Comparison of ENCODE assay signal across 8 cellular contexts in genomic region chr20:35953411-35954199, GRCh38. TPM values are rescaled to one million over a fixed set of nuclear protein-coding genes. Genes with fewer than 3 reads are reported as not detected.
DNase-seq lines count a peak whose midpoint lies in the region; ATAC-seq, FAIRE-seq and TF ChIP-seq lines count a peak whose summit lies in the region.

No MANE protein-coding gene starts in this region.

- 0 out of 2 replicates have a peak, but pooled peaks cover 4% of the 10 kb centered on the region for H3K79me1 ChIP-seq in H1 (ENCODE audit: low read depth, low read length)

- peak overlapping the region; percentile 29; the same call in 1 of the 2 replicates for H2BK15ac ChIP-seq in H1 (ENCODE audit: low read length)

- ATAC-seq in HG02623 (IDR thresholded peaks at IDR 0.05; ENCODE audit: unreplicated experiment), result peak; percentile 13
- peak; percentile 51 for ATAC-seq in mucosa of descending colon

- no peak overlapping the region for H2BK120ac ChIP-seq in H1 (replicated peaks; ENCODE audit: low read depth, low read length)

- peak overlapping the region; percentile 55 for H4K5ac ChIP-seq in H1 (ENCODE audit: insufficient read length, low read depth, low read length)

- FAIRE-seq in GM12892 (lab: Jason Lieb, UNC), result peak; percentile 30
- FAIRE-seq in H1 (lab: Jason Lieb, UNC), result no peak

- H2AFZ ChIP-seq in H1 (ENCODE audit: low read length), result peak overlapping the region; percentile 18; the same call in 1 of the 2 replicates

- CTCF ChIA-PET in H1 (lab: Charles Lee; ENCODE audit: partially characterized antibody), result interaction anchor here (0.5 to 3.4 kb wide), 37 partner anchors 8 to 438 kb away, joined by 3 to 26 read pairs (median 4); partner anchors contain the start of genes CNBD2 and RBM39

- H4K91ac ChIP-seq in H1 (replicated peaks; ENCODE audit: insufficient read length, low read length), result peak overlapping the region; percentile 87

- peak overlapping the region; percentile 75 to 95 (median 88) for H3K4me3 ChIP-seq in H1 (ENCODE audit: extremely low read depth in 1 of 4, insufficient read depth in 2 of 4, low read depth in 3 of 4, low read length in 4 of 4)
- peak overlapping the region; percentile 91 for H3K4me3 ChIP-seq in mucosa of descending colon

- WGBS in H1 (ENCODE audit: extremely low coverage in 1 of 2, insufficient coverage in 1 of 2, insufficient read length in 1 of 2, insufficient replicate concordance in 2 of 2, low coverage in 1 of 2, low lambda C conversion rate in 2 of 2, missing lambda C conversion rate in 1 of 2), 2 experiments, result 2% methylated on average over 41 of the region's 64 CpGs; no CpG with 5 or more reads in 1 of the 2 experiments

- H3K23ac ChIP-seq in H1 (ENCODE audit: insufficient read length), result no peak overlapping the region

- H2BK20ac ChIP-seq in H1 (ENCODE audit: low read length), result no peak overlapping the region

- peaks cover 8% of the 10 kb centered on the region for H3K23me2 ChIP-seq in H1 (ENCODE audit: low read depth, low read length)

- H3K4me2 ChIP-seq in H1 (ENCODE audit: insufficient read depth in 1 of 2, low read depth in 2 of 2, low read length in 2 of 2), result peak overlapping the region; percentile 74 to 95

- H3K79me2 ChIP-seq in H1 (ENCODE audit: control insufficient read depth in 1 of 2, insufficient read depth in 2 of 2, low read length in 2 of 2), result peaks cover 5 to 18% of the 10 kb centered on the region in 2 experiments; a peak in 2 of 4 replicates

- H3K27me3 ChIP-seq in H1 (replicated peaks in 1 of 4; ENCODE audit: control insufficient read depth in 3 of 4, extremely low read depth in 1 of 4, insufficient read depth in 3 of 4, low read length in 3 of 4), result no peaks in the 10 kb centered on the region

- TF ChIP-seq RAD21 in H1 (IDR thresholded peaks at IDR 0.05 in 1 of 2, conservative IDR thresholded peaks at IDR 0.05 in 1 of 2; ENCODE audit: low read depth in 2 of 2, low read length in 2 of 2), result no peak

- POLR2A ChIA-PET in H1 (lab: Charles Lee; ENCODE audit: partially characterized antibody), result interaction anchor here (0.5 to 3.9 kb wide), 40 partner anchors 10 to 1970 kb away, joined by 3 to 30 read pairs (median 5); partner anchors contain the start of genes CNBD2, CPNE1, ERGIC3 and NFS1

- H3K36me3 ChIP-seq in H1 (ENCODE audit: control insufficient read depth in 2 of 4, insufficient read depth in 4 of 4, low read length in 3 of 4) (no peaks in the 10 kb centered on the region), mucosa of descending colon (ENCODE audit: low read depth) (no peaks in the 10 kb centered on the region)

- H3K14ac ChIP-seq in H1 (ENCODE audit: insufficient read length), result no peak overlapping the region

- H3K4me1 ChIP-seq in H1 (replicated peaks in 1 of 4; ENCODE audit: control insufficient read depth in 3 of 4, insufficient read depth in 4 of 4, low read length in 3 of 4), result peaks cover 0 to 3% (median 0%) of the 10 kb centered on the region in 4 experiments; a peak in 2 of 7 replicates
- peaks cover 19% of the 10 kb centered on the region for H3K4me1 ChIP-seq in mucosa of descending colon (ENCODE audit: low read depth)

- no peak overlapping the region for H2AK5ac ChIP-seq in H1 (ENCODE audit: low read depth, low read length)

- no peak for TF ChIP-seq EP300 in H1 (IDR thresholded peaks at IDR 0.05; ENCODE audit: borderline replicate concordance in 1 of 2, low read depth in 2 of 2, low read length in 2 of 2)

- TF ChIP-seq POLR2A in GM12892 (IDR thresholded peaks at IDR 0.05; ENCODE audit: low read depth, low read length) (no peak), H1 (IDR thresholded peaks at IDR 0.05; ENCODE audit: control extremely low read depth in 1 of 2, low read depth in 2 of 2, low read length in 2 of 2) (no peak)

- H3K4ac ChIP-seq in H1 (replicated peaks; ENCODE audit: insufficient read length, low read depth, low read length), result peak overlapping the region; percentile 88

- peak overlapping the region; percentile 1; the same call in 1 of the 2 replicates for H2BK12ac ChIP-seq in H1 (ENCODE audit: low read depth, low read length)

- peak overlapping the region; percentile 92 for H2BK5ac ChIP-seq in H1 (ENCODE audit: low read depth, low read length)

- H3K27ac ChIP-seq in H1 (ENCODE audit: low read depth, low read length), result peak overlapping the region; percentile 97

- no peaks in the 10 kb centered on the region for H3K9me3 ChIP-seq in H1 (ENCODE audit: insufficient read depth in 2 of 2, low read depth in 1 of 2, low read length in 1 of 2)
- H3K9me3 ChIP-seq in mucosa of descending colon, result no peaks in the 10 kb centered on the region

- peak overlapping the region; percentile 99 for H4K8ac ChIP-seq in H1 (ENCODE audit: extremely low read depth, insufficient read depth, low read length)

- peak; percentile 40 for DNase-seq in GM12892 (ENCODE audit: insufficient read length)
- peak; percentile 44 for DNase-seq in NCI-H2171 (lab: John Stamatoyannopoulos, UW)
- peak; percentile 20 for DNase-seq in activated CD8-positive, alpha-beta memory T cell treated with anti-CD3 and anti-CD28 coated beads, Interleukin-2, amount 50 U/mL, for 24 hours (ENCODE audit: extremely low read depth)
- peak in 1 of 2 experiments; percentile 63 for DNase-seq in H1 (ENCODE audit: low read depth in 1 of 2, low spot score in 2 of 2)
- peak; percentile 49 to 84 (median 78) for DNase-seq in mucosa of descending colon
- peak; percentile 72 for DNase-seq in stimulated activated CD8-positive, alpha-beta memory T cell treated with anti-CD3 and anti-CD28 coated beads, Interleukin-4, amount 100 ng/mL, for 48 hours
- no peak for DNase-seq in H4 (ENCODE audit: low spot score)

- H3K9ac ChIP-seq in H1 (replicated peaks in 1 of 4; ENCODE audit: extremely low read depth in 1 of 4, low read depth in 3 of 4, low read length in 3 of 4), result peak overlapping the region; percentile 80 to 100 (median 98)

- intact Hi-C loops in mucosa of descending colon (cut with DNase I, micrococcal nuclease), result no loop called here

- H4K20me1 ChIP-seq in H1 (replicated peaks in 1 of 2; ENCODE audit: control insufficient read depth in 1 of 2, insufficient read depth in 2 of 2, low read length in 2 of 2), result peaks cover 3 to 5% of the 10 kb centered on the region in 2 experiments

- H3K18ac ChIP-seq in H1 (ENCODE audit: extremely low read depth, low read length), result peak overlapping the region; percentile 71

- peak overlapping the region; percentile 98 for H3K56ac ChIP-seq in H1 (replicated peaks; ENCODE audit: insufficient read length, low read depth, low read length)

- TF ChIP-seq CTCF in H1 (IDR thresholded peaks at IDR 0.05; ENCODE audit: control extremely low read depth in 1 of 3, insufficient read depth in 1 of 3, low read depth in 1 of 3, low read length in 3 of 3), result no peak
- no peak for TF ChIP-seq CTCF in mucosa of descending colon (IDR thresholded peaks at IDR 0.05)

TF ChIP-seq in H1, 55 proteins besides CTCF, POLR2A, EP300 and RAD21:
- TF ChIP-seq PHF8 (conservative IDR thresholded peaks at IDR 0.05; ENCODE audit: low read depth, low read length) (peak; percentile 93), USF2 (IDR thresholded peaks at IDR 0.05; ENCODE audit: low read length) (no peak), KDM4A (IDR thresholded peaks at IDR 0.05; ENCODE audit: low read depth, low read length, severe bottlenecking) (peak; percentile 62), SIN3A (conservative IDR thresholded peaks at IDR 0.05 in 1 of 2, IDR thresholded peaks at IDR 0.05 in 1 of 2; ENCODE audit: low read depth in 1 of 2, low read length in 2 of 2) (peak in 1 of 2 experiments; percentile 30; a peak in 1 of 4 replicates)

RNA-seq across cellular contexts. Expression of gene SCAND1, which starts 0.7 kb away (rescaled TPM):
- polyA plus RNA-seq in GM12892 (2012; ENCODE audit: missing spikeins), result 2.6 TPM
- 73.1 and 86.0 TPM in 2 replicates for total RNA-seq in H1 (2021; fragmentation: NEBNext Ultra II Directional; extraction: Animal tissue kit (Norgen Biotek cat#: 25700))
- polyA plus RNA-seq in H1 (2011; rRNA removed), result 83.7 and 165 TPM in 2 replicates
- 71.6 TPM for polyA plus RNA-seq in H1 (2011; cell fraction: cytosol; rRNA removed)
- 99.8 TPM for polyA plus RNA-seq in H1 (2011; cell fraction: nucleus; rRNA removed)
- polyA plus RNA-seq in H1 (2012, experiment 1 of 2), result 15.3 to 57.1 TPM (median 42.1 TPM) in 4 replicates
- 81.4 TPM for polyA plus RNA-seq in H1 (2012, experiment 2 of 2)
- 70.0 TPM for polyA plus RNA-seq in H1 (2013, experiment 1 of 2)
- 68.5 TPM for polyA plus RNA-seq in H1 (2013, experiment 2 of 2)
- 5.7 and 6.8 TPM in 2 replicates for polyA minus RNA-seq in H1 (2011; rRNA and poly(A)+ RNA removed)
- polyA minus RNA-seq in H1 (2011; cell fraction: cytosol; rRNA and poly(A)+ RNA removed), result 31.8 TPM
- polyA minus RNA-seq in H1 (2011; cell fraction: nucleus; rRNA and poly(A)+ RNA removed), result 28.2 TPM
- 10 to 100 TPM; 55.3 to 80.4 (median 60.7) TPM for total RNA-seq in mucosa of descending colon
- 67.9 and 104 TPM in 2 replicates for total RNA-seq in H4 (2014; rRNA removed; shearing (Covaris generic))

RNA-seq across cellular contexts. Expression of gene CNBD2, which starts 14.8 kb away (rescaled TPM):
- polyA plus RNA-seq in GM12892 (2012; ENCODE audit: missing spikeins), result 2.1 TPM
- 1.8 and 2.6 TPM in 2 replicates for total RNA-seq in H1 (2021; fragmentation: NEBNext Ultra II Directional; extraction: Animal tissue kit (Norgen Biotek cat#: 25700))
- polyA plus RNA-seq in H1 (2011; rRNA removed), result 3.2 and 4.5 TPM in 2 replicates
- 5.0 TPM for polyA plus RNA-seq in H1 (2011; cell fraction: cytosol; rRNA removed)
- 3.8 TPM for polyA plus RNA-seq in H1 (2011; cell fraction: nucleus; rRNA removed)
- 1.9 to 2.5 TPM (median 2.0 TPM) in 4 replicates for polyA plus RNA-seq in H1 (2012, experiment 1 of 2)
- 2.7 TPM for polyA plus RNA-seq in H1 (2012, experiment 2 of 2)
- polyA plus RNA-seq in H1 (2013, experiment 1 of 2), result 4.3 TPM
- 4.0 TPM for polyA plus RNA-seq in H1 (2013, experiment 2 of 2)
- polyA minus RNA-seq in H1 (2011; rRNA and poly(A)+ RNA removed), result 1.6 and 2.0 TPM in 2 replicates
- not detected for polyA minus RNA-seq in H1 (2011; cell fraction: cytosol; rRNA and poly(A)+ RNA removed)
- polyA minus RNA-seq in H1 (2011; cell fraction: nucleus; rRNA and poly(A)+ RNA removed), result 4.3 TPM
- 1 to 10 TPM; 3.7 to 6.2 (median 4.4) TPM for total RNA-seq in mucosa of descending colon
- 5.2 TPM in 1 of 2 replicates, not detected in the other for total RNA-seq in H4 (2014; rRNA removed; shearing (Covaris generic))
